In the genomic region with DNA sequence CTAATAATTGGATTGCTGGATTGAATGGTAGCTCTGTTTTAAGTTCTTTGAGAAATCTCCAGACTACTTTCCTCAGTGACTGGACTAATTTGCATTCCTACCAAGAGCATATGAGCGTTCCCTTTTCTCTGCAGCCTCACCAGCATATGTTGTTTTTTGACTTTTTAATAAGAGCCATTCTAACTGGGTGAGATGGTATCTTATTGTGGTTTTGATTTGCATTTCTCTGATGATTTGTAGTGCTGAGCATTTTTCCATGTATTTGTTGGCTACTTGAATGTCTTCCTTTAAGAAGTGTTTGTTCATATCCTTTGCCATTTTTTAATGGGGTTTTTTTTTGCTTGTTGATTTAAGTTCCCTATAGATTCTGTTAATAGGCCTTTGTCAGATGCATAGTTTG, we compare ENCODE assay signal across 13 cellular contexts.
"Had no signal": no experiment of that assay in that cellular context is flagged by ENCODE, and none has a peak within 500 bp of the region (broad histone marks: within the 10 kb centered on the region; RNA-seq: fewer than 3 reads in every experiment).

No MANE protein-coding gene starts in this region.

- DNase-seq: activated B cell treated with CpG ODN at 0.5 μM for 24 hours; activated CD4-positive, alpha-beta T cell treated with anti-CD3 and anti-CD28 coated beads for 48 hours; activated CD8-positive, alpha-beta T cell treated with anti-CD3 and anti-CD28 coated beads for 36 hours; activated naive CD4-positive, alpha-beta T cell treated with anti-CD3 and anti-CD28 coated beads, Interleukin-2, amount 10 ng/mL, durations not matched to agents 7 days and 5 days; activated T-cell treated with anti-CD3 and anti-CD28 coated beads, Interleukin-2, amount 50 U/mL, for 1 hour; body of pancreas; dorsolateral prefrontal cortex; occipital lobe; retina; stimulated activated CD4-positive, alpha-beta T cell treated with anti-CD3 and anti-CD28 coated beads, Interleukin-1b, Interleukin-23, amount 100 ng/mL, for 48 hours; stimulated activated CD8-positive, alpha-beta memory T cell treated with anti-CD3 and anti-CD28 coated beads, Interleukin-4, amount 100 ng/mL, for 48 hours; stimulated activated naive CD4-positive, alpha-beta T cell had no signal

- H3K27me3 ChIP-seq: body of pancreas, dorsolateral prefrontal cortex, tibial nerve had no signal

- H3K4me3 ChIP-seq: body of pancreas, dorsolateral prefrontal cortex, tibial nerve had no signal

- H3K9me3 ChIP-seq: body of pancreas had no signal

- H3K27ac ChIP-seq: body of pancreas, dorsolateral prefrontal cortex, tibial nerve had no signal

- H3K36me3 ChIP-seq: tibial nerve had no signal

- H3K4me1 ChIP-seq: body of pancreas, tibial nerve had no signal
